ENCODE assay signal across 8 cellular contexts in genomic region chr6:12012566-12013367, GRCh38.
DNase-seq lines count a peak whose midpoint lies in the region; TF ChIP-seq lines count a peak whose summit lies in the region.

No MANE protein-coding gene starts in this region.

- no peaks in the 10 kb centered on the region for H3K27me3 ChIP-seq in ACC112 (ENCODE audit: insufficient read depth, low read length)
- H3K27me3 ChIP-seq in layer of hippocampus (ENCODE audit: control insufficient read depth, insufficient read depth, low read length): no peaks in the 10 kb centered on the region

- peak; percentile 51 for TF ChIP-seq POLR2A in GM18951 (IDR thresholded peaks at IDR 0.05; ENCODE audit: extremely low read depth, insufficient read depth, insufficient read length)

- H3K4me3 ChIP-seq in ACC112 (ENCODE audit: low read depth, low read length): peak overlapping the region; percentile 83

- H3K27ac ChIP-seq in ACC112 (ENCODE audit: low read depth, low read length) (peak overlapping the region; percentile 82), cingulate gyrus (ENCODE audit: low read depth, low read length) (peak overlapping the region; percentile 83), layer of hippocampus (ENCODE audit: low read depth, low read length) (peak overlapping the region; percentile 68)

- DNase-seq in NCI-H2196 treated with DMSO at 0.1 percent for 48 hours (lab: John Stamatoyannopoulos, UW; ENCODE audit: unreplicated experiment): peak; percentile 60
- peak; percentile 64 to 65 for DNase-seq in activated CD4-positive, alpha-beta T cell treated with anti-CD3 and anti-CD28 coated beads for 24 hours (ENCODE audit: low read depth in 2 of 2)
- DNase-seq in stimulated activated CD4-positive, alpha-beta T cell treated with anti-CD3 and anti-CD28 coated beads, Interleukin-1b, Interleukin-23, amount 100 ng/mL, for 24 hours (ENCODE audit: low read depth in 4 of 4, low spot score in 1 of 4): peak; percentile 56 to 73 (median 65)
- no peak for DNase-seq in cortex of kidney (lab: John Stamatoyannopoulos, UW)

- in situ Hi-C loops in GM18951 (cut with MboI; ENCODE audit: low sequenced_read_pairs, unreplicated experiment): no loop called here

- peaks cover 25% of the 10 kb centered on the region for H3K4me1 ChIP-seq in ACC112 (ENCODE audit: control insufficient read depth, insufficient read depth, low read length, unreplicated experiment)

- H3K36me3 ChIP-seq in ACC112 (ENCODE audit: insufficient read depth, low read length): peaks cover 31% of the 10 kb centered on the region

- H2AFZ ChIP-seq in ACC112 (ENCODE audit: low read length, unreplicated experiment): peak overlapping the region; percentile 79

- peaks cover 22% of the 10 kb centered on the region for H3K79me2 ChIP-seq in ACC112 (ENCODE audit: control insufficient read depth, insufficient read depth, low read length, unreplicated experiment)
